In the genomic region with DNA sequence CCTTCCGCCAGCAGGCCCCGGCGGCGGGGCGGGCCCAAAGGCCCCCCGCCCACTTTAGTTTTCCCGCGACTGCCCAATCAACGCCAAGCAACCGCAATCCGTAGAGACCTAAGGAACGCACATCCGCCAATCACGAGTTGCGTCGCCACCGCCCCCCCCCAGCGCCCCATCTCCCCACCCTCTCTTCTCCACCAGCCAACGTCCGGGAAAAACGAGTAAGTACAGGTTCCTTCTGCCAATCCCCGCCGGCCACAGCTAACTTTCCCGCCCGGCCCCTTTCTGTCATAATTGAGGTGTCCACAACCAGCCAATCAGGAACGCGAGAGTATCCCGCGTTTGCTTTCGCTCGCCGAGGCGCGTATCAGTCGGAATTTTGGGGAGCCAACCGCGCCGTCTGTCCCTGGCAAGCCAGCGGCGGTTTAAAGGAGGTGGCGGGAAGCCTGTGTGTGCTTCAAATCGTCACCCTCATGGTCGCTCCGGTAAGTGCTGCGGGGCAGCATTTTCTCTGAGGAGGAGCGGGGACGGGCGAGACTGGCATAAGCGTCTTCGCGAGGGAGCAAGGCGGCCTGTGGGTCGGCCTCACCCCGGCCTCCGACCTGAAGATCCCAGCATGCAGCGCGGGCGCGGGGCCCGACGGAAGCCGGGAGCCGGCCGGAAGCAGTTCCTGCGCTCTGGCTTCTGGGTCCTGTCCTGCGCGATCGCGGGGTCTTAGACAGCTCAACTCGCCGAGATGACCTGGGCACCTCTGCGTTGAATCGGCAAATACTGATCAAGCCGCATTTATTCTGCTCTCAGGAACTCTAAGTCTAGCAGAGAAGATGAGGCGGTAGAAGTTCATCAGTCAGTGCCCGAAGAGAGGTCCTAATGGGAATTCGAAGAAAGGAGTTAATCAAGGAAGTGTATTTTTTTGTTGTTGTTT, we compare ENCODE assay signal across 8 cellular contexts. TPM values are rescaled to one million over a fixed set of nuclear protein-coding genes. Genes with fewer than 3 reads are reported as not detected.
DNase-seq lines count a peak whose midpoint lies in the region; ATAC-seq and TF ChIP-seq lines count a peak whose summit lies in the region.

A gene with protein sequence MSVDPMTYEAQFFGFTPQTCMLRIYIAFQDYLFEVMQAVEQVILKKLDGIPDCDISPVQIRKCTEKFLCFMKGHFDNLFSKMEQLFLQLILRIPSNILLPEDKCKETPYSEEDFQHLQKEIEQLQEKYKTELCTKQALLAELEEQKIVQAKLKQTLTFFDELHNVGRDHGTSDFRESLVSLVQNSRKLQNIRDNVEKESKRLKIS (plus strand): TSS at position 361 of the 919 bp plus-strand sequence. CDS start 2,297 bp downstream, outside the sequence.

- peak; percentile 84 for ATAC-seq in GM21515 (IDR thresholded peaks at IDR 0.05; ENCODE audit: unreplicated experiment)

- no peaks in the 10 kb centered on the region for H3K9me3 ChIP-seq in OCI-LY3 (ENCODE audit: insufficient read depth, low read length)

- H3K36me3 Mint-ChIP-seq in Calu3 (ENCODE audit: insufficient read depth, unreplicated experiment): peaks cover 66% of the 10 kb centered on the region
- H3K36me3 Mint-ChIP-seq in endothelial cell (ENCODE audit: low read depth, unreplicated experiment): peaks cover 26% of the 10 kb centered on the region

- H3K4me1 ChIP-seq in OCI-LY3 (ENCODE audit: low read length): peaks cover 12% of the 10 kb centered on the region

- H3K27ac Mint-ChIP-seq in Calu3 (ENCODE audit: unreplicated experiment): peak within 1 kb of the TSS; percentile 92
- peak within 1 kb of the TSS; percentile 99 for H3K27ac Mint-ChIP-seq in endothelial cell (ENCODE audit: unreplicated experiment)

- H3K4me2 ChIP-seq in OCI-LY3 (ENCODE audit: low read length): peak within 1 kb of the TSS; percentile 83

- H3K79me2 ChIP-seq in OCI-LY3 (ENCODE audit: low read length): peaks cover 41% of the 10 kb centered on the region

- no peaks in the 10 kb centered on the region for H3K27me3 Mint-ChIP-seq in Calu3 (ENCODE audit: unreplicated experiment)
- H3K27me3 Mint-ChIP-seq in endothelial cell (ENCODE audit: unreplicated experiment): peaks cover 2% of the 10 kb centered on the region

- no peaks in the 10 kb centered on the region for H3K27me3 ChIP-seq in OCI-LY3 (ENCODE audit: low read depth, low read length)

- H3K4me3 Mint-ChIP-seq in Calu3 (ENCODE audit: low read depth, unreplicated experiment) (peak within 1 kb of the TSS; percentile 88), endothelial cell (ENCODE audit: unreplicated experiment) (peak within 1 kb of the TSS; percentile 100)

- H3K4me1 Mint-ChIP-seq in Calu3 (ENCODE audit: low read depth, unreplicated experiment): peaks cover 7% of the 10 kb centered on the region
- H3K4me1 Mint-ChIP-seq in endothelial cell (ENCODE audit: unreplicated experiment): peaks cover 16% of the 10 kb centered on the region

- intact Hi-C loops in Calu3 (cut with micrococcal nuclease; ENCODE audit: unreplicated experiment): no loop called here

- peak within 1 kb of the TSS; percentile 78 for H2AFZ ChIP-seq in OCI-LY3 (ENCODE audit: low read depth, low read length)

- peaks cover 48% of the 10 kb centered on the region for H3K36me3 ChIP-seq in OCI-LY3 (replicated peaks; ENCODE audit: low read depth, low read length)

- peak within 1 kb of the TSS; percentile 98 for H3K9ac ChIP-seq in OCI-LY3 (ENCODE audit: low read length)

- no peak for TF ChIP-seq CTCF in Calu3 (IDR thresholded peaks at IDR 0.05; ENCODE audit: unreplicated experiment)
- no peak for TF ChIP-seq CTCF in OCI-LY3 (IDR thresholded peaks at IDR 0.05; ENCODE audit: low read depth, low read length)
- TF ChIP-seq CTCF in endothelial cell (IDR thresholded peaks at IDR 0.05; ENCODE audit: unreplicated experiment): no peak

- DNase-seq in Calu3 (peak; percentile 90), HuH-7 (ENCODE audit: low spot score) (peak; percentile 96), endothelial cell (ENCODE audit: low spot score) (peak; percentile 89), midbrain (lab: John Stamatoyannopoulos, UW) (peak; percentile 99)
- peak; percentile 94 for DNase-seq in activated CD8-positive, alpha-beta memory T cell treated with anti-CD3 and anti-CD28 coated beads, Interleukin-2, amount 50 U/mL, for 48 hours
- peak; percentile 89 to 96 for DNase-seq in stimulated activated CD8-positive, alpha-beta memory T cell treated with anti-CD3 and anti-CD28 coated beads, Interleukin-2, amount 100 ng/mL, for 1 hour (ENCODE audit: low read depth in 2 of 2)

- BruUV-seq in Calu3 (replicated peaks; lab: Mats Ljungman, UMichigan): TSS peak; percentile 56

- peak within 1 kb of the TSS; percentile 98 for H3K4me3 ChIP-seq in OCI-LY3 (ENCODE audit: low read length)

- no peaks in the 10 kb centered on the region for H4K20me1 ChIP-seq in OCI-LY3 (ENCODE audit: insufficient read depth, low read length)

- peak within 1 kb of the TSS; percentile 99 for H3K27ac ChIP-seq in OCI-LY3 (ENCODE audit: low read length)

- CTCF ChIA-PET in Calu3 (lab: Charles Lee): interaction anchor here (0.5 to 0.9 kb wide), 4 partner anchors 47 to 1105 kb away, joined by 4 to 6 read pairs (median 4); partner anchors contain the start of gene C1QBP

- H3K9me3 Mint-ChIP-seq in Calu3 (ENCODE audit: low read depth, unreplicated experiment): peaks cover 8% of the 10 kb centered on the region
- no peaks in the 10 kb centered on the region for H3K9me3 Mint-ChIP-seq in endothelial cell (ENCODE audit: unreplicated experiment)

RNA-seq across cellular contexts. Expression of the gene that starts here (rescaled TPM):
- total RNA-seq in Calu3 (2022): 13.6 and 15.9 TPM in 2 replicates
- 17.2 TPM for total RNA-seq in endothelial cell (ENCODE audit: unreplicated experiment)

Comparison
In these comparisons a context has a peak if more than half of its experiments do, and no peak if none do; other contexts are left out.
1. Peak in every context shown above with its lines: DNase-seq, ATAC-seq, H3K4me3 ChIP-seq and H3K27ac ChIP-seq.